In the genomic region with DNA sequence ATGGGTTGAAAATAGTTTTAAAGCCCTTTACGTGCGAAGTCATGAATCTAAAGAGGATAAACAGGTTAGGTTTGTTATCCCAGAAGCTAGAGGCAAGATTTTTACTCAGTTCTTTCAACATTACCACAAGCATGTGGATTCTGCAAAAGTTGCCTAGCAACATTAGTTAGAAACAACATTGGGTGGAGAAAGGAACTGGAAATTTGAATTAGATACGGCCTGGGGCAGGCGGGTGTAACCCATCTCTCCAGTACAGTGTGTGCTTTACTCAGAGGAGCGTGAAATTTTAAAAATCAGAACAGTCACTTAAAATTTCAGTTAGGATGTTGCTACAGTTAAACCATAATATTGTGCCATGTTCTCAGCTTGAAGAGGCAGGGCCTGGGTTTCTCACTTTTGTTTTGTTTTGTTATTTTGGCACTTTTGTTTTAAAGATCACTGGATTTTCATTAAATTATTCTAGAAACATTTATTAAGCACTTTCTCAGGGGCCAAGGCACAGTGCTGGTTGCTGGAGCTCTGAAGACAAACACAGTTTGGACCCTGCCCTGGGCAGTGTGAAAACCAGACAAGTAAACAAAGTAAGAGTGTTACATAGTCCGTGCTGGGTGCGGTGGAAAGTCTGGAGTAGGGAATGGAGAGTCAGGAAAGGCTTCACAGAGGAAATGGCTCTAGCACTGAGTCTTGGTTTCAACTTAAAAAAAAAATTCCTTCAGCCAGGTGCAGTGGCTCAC, we compare ENCODE assay signal across 8 cellular contexts. TPM values are rescaled to one million over a fixed set of nuclear protein-coding genes. Genes with fewer than 3 reads are reported as not detected.
DNase-seq lines count a peak whose midpoint lies in the region; ATAC-seq and TF ChIP-seq lines count a peak whose summit lies in the region.

No MANE protein-coding gene starts in this region.

- DNase-seq in stimulated activated naive CD8-positive, alpha-beta T cell treated with anti-CD3 and anti-CD28 coated beads, Interleukin-15, amount 100 ng/mL, for 72 hours = no peak
- DNase-seq in stimulated activated naive CD8-positive, alpha-beta T cell treated with anti-CD3 and anti-CD28 coated beads, Interleukin-15, Interleukin-2, amounts not matched to agents 100 U/mL and 50 U/mL, for 24 hours = no peak
- DNase-seq in NT2/D1 (ENCODE audit: low read depth, low spot score) = peak; percentile 67
- peak; percentile 80 for DNase-seq in dermis blood vessel endothelial cell
- peak; percentile 64 for DNase-seq in lung (ENCODE audit: low spot score)
- DNase-seq in uterus = peak; percentile 59 to 66

- peaks cover 31% of the 10 kb centered on the region for H3K4me1 Mint-ChIP-seq in stimulated activated naive CD8-positive, alpha-beta T cell treated with anti-CD3 and anti-CD28 coated beads, Interleukin-15, amount 100 ng/mL, for 72 hours

- H3K9me3 Mint-ChIP-seq in stimulated activated naive CD8-positive, alpha-beta T cell treated with anti-CD3 and anti-CD28 coated beads, Interleukin-15, amount 100 ng/mL, for 72 hours = no peaks in the 10 kb centered on the region

- peak; percentile 62 to 69 for TF ChIP-seq POLR2A in uterus (IDR thresholded peaks at IDR 0.05)

- peak overlapping the region; percentile 11 for H3K9ac ChIP-seq in NT2/D1 (ENCODE audit: insufficient read length, low read depth)

- no peak for ATAC-seq in stimulated activated naive CD8-positive, alpha-beta T cell treated with anti-CD3 and anti-CD28 coated beads, Interleukin-15, amount 100 ng/mL, for 72 hours
- no peak for ATAC-seq in stimulated activated naive CD8-positive, alpha-beta T cell treated with anti-CD3 and anti-CD28 coated beads, Interleukin-15, Interleukin-2, amounts not matched to agents 100 U/mL and 50 U/mL, for 24 hours
- ATAC-seq in lung (ENCODE audit: insufficient read depth, low FRiP score) (no peak), GM18907 (IDR thresholded peaks at IDR 0.05; ENCODE audit: unreplicated experiment) (no peak), GM18870 (IDR thresholded peaks at IDR 0.05; ENCODE audit: unreplicated experiment) (no peak)

- no peaks in the 10 kb centered on the region for H3K9me3 ChIP-seq in NT2/D1 (ENCODE audit: insufficient read depth, low read length)
- H3K9me3 ChIP-seq in lung (ENCODE audit: control insufficient read depth in 2 of 2, insufficient read depth in 1 of 2, low read length in 1 of 2) = no peaks in the 10 kb centered on the region
- H3K9me3 ChIP-seq in uterus = no peaks in the 10 kb centered on the region

- WGBS in lung, 2 donors = 26 to 36% methylated on average over 7 of the region's 7 CpGs

- H3K4me3 Mint-ChIP-seq in stimulated activated naive CD8-positive, alpha-beta T cell treated with anti-CD3 and anti-CD28 coated beads, Interleukin-15, amount 100 ng/mL, for 72 hours = no peak overlapping the region

- no peaks in the 10 kb centered on the region for H3K27me3 ChIP-seq in NT2/D1 (ENCODE audit: insufficient read depth, insufficient read length)
- no peaks in the 10 kb centered on the region for H3K27me3 ChIP-seq in lung (ENCODE audit: control insufficient read depth, insufficient read depth)
- H3K27me3 ChIP-seq in uterus = no peaks in the 10 kb centered on the region

- H3K4me1 ChIP-seq in NT2/D1 (ENCODE audit: insufficient read depth, insufficient read length) (peaks cover 9% of the 10 kb centered on the region), lung (ENCODE audit: control insufficient read depth in 2 of 2, insufficient read depth in 2 of 2, low read length in 2 of 2) (peaks cover 2 to 6% of the 10 kb centered on the region in 2 donors), uterus (peaks cover 0 to 4% of the 10 kb centered on the region in 2 donors)

- H3K4me3 ChIP-seq in NT2/D1 (ENCODE audit: insufficient read length, low read depth) (no peak overlapping the region), lung (no peak overlapping the region), uterus (peak overlapping the region in 1 of 2 donors; percentile 7)

- H3K36me3 ChIP-seq in NT2/D1 (ENCODE audit: insufficient read depth, insufficient read length, low read length) (no peaks in the 10 kb centered on the region), lung (ENCODE audit: control insufficient read depth in 2 of 2, insufficient read depth in 2 of 2, low read length in 2 of 2) (no peaks in the 10 kb centered on the region), uterus (no peaks in the 10 kb centered on the region)

- H3K27ac Mint-ChIP-seq in stimulated activated naive CD8-positive, alpha-beta T cell treated with anti-CD3 and anti-CD28 coated beads, Interleukin-15, amount 100 ng/mL, for 72 hours = peak overlapping the region; percentile 59 to 64

- peaks cover 39% of the 10 kb centered on the region for H3K27me3 Mint-ChIP-seq in stimulated activated naive CD8-positive, alpha-beta T cell treated with anti-CD3 and anti-CD28 coated beads, Interleukin-15, amount 100 ng/mL, for 72 hours

- intact Hi-C loops in uterus (cut with DNase I; ENCODE audit: low total_unique reads) = no loop called here

- peak overlapping the region; percentile 79 to 96 for H3K27ac ChIP-seq in lung (ENCODE audit: low read depth in 1 of 2, low read length in 1 of 2)
- peak overlapping the region; percentile 94 to 97 for H3K27ac ChIP-seq in uterus

- TF ChIP-seq CTCF in lung (IDR thresholded peaks at IDR 0.05; ENCODE audit: control extremely low read depth, extremely low read depth) (no peak), uterus (IDR thresholded peaks at IDR 0.05) (peak in 1 of 4 experiments; percentile 7)

RNA-seq across cellular contexts. Expression of gene WEE1, which starts 4.4 kb away (rescaled TPM):
- 32.0 and 35.1 TPM in 2 replicates for total RNA-seq in dermis blood vessel endothelial cell
- total RNA-seq in lung = 10 to 100 TPM; 13.7 to 48.9 TPM
- polyA plus RNA-seq in lung = 1 to 10 TPM; 5.0 to 5.7 TPM
- total RNA-seq in uterus = 100 to 1,000 TPM in 1 of 4 donors, 10 to 100 TPM in 3; 30.0 to 105 (median 60.0) TPM

Comparison
In these comparisons a context has a peak if more than half of its experiments do, and no peak if none do; other contexts are left out.
1. DNase-seq: peak in NT2/D1 (single experiment), dermis blood vessel endothelial cell (single experiment), lung (single experiment) and uterus (2 of 2); none in stimulated activated naive CD8-positive, alpha-beta T cell treated with anti-CD3 and anti-CD28 coated beads, Interleukin-15, amount 100 ng/mL, for 72 hours (0 of 2) and stimulated activated naive CD8-positive, alpha-beta T cell treated with anti-CD3 and anti-CD28 coated beads, Interleukin-15, Interleukin-2, amounts not matched to agents 100 U/mL and 50 U/mL, for 24 hours (single experiment).